ENCODE assay signal across 1 cellular context in the genomic region with DNA sequence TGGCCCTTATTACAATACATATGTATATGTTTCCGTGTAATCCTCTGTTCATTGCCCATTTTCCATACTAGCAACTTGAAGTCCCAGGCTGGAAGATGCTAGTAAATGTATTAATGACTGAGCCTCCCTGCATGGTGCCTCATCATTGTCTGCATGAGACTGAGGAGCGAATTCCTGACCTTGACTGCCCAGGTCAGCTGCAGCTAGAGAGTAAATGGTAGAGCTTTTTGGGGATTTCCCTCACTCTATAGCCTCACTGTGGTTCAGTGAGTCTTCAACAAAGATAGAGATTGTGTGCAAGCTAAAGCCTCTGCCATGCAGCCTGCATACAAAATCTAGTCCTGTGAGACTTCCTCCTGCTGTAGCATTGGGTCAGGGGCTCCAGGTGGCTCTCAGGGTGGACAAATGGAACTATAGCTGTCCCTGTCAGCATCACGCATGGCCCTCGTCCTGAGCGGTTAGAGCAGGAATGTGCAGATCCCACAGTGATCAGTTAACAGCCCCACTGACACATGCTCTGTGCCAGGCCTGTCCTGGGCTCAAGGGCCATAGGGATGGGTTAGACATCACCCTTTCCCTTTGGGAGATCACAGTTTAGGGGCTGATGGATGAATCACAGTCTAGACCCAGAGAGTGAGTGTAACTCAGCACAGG.
TF ChIP-seq lines count a peak whose summit lies in the region.

No MANE protein-coding gene starts in this region.

TF ChIP-seq in GM23338, 12 proteins besides CTCF, POLR2A, EP300 and RAD21:
- TF ChIP-seq, protein P1, sequence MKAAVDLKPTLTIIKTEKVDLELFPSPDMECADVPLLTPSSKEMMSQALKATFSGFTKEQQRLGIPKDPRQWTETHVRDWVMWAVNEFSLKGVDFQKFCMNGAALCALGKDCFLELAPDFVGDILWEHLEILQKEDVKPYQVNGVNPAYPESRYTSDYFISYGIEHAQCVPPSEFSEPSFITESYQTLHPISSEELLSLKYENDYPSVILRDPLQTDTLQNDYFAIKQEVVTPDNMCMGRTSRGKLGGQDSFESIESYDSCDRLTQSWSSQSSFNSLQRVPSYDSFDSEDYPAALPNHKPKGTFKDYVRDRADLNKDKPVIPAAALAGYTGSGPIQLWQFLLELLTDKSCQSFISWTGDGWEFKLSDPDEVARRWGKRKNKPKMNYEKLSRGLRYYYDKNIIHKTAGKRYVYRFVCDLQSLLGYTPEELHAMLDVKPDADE (IDR thresholded peaks at IDR 0.05), result no peak
- TF ChIP-seq ZNF462 (CRISPR knock-in tag; IDR thresholded peaks at IDR 0.05), result no peak
- no peak for TF ChIP-seq ZNF114 (CRISPR knock-in tag; IDR thresholded peaks at IDR 0.05)
- no peak for TF ChIP-seq NANOG (IDR thresholded peaks at IDR 0.05; ENCODE audit: borderline replicate concordance)
- no peak for TF ChIP-seq JUNB (IDR thresholded peaks at IDR 0.05; ENCODE audit: unreplicated experiment)
- no peak for TF ChIP-seq CREB1 (CRISPR knock-in tag; IDR thresholded peaks at IDR 0.05; ENCODE audit: low read depth)
- TF ChIP-seq ZNF331 (CRISPR knock-in tag; IDR thresholded peaks at IDR 0.05; ENCODE audit: low read depth), result no peak
- TF ChIP-seq STAT1 (IDR thresholded peaks at IDR 0.05; ENCODE audit: unreplicated experiment), result no peak
- TF ChIP-seq EZH2phosphoT487 (IDR thresholded peaks at IDR 0.05; ENCODE audit: unreplicated experiment), result no peak
- no peak for TF ChIP-seq POLR2AphosphoS5 (IDR thresholded peaks at IDR 0.05; ENCODE audit: low read depth)
- no peak for TF ChIP-seq REST (IDR thresholded peaks at IDR 0.05; ENCODE audit: unreplicated experiment)
- no peak for TF ChIP-seq EZH2 (IDR thresholded peaks at IDR 0.05; ENCODE audit: low read depth, unreplicated experiment)
